In genomic region chr4:171430495-171430894, GRCh38 we compare ENCODE assay signal across 22 cellular contexts.
DNase-seq lines count a peak whose midpoint lies in the region; ATAC-seq lines count a peak whose summit lies in the region.
"Had no signal": no experiment of that assay in that cellular context is flagged by ENCODE, and none has a peak within 500 bp of the region (broad histone marks: within the 10 kb centered on the region; RNA-seq: fewer than 3 reads in every experiment).

No MANE protein-coding gene starts in this region.

- H3K9me3 ChIP-seq in Karpas-422 (ENCODE audit: low read length) = no peaks in the 10 kb centered on the region
- H3K9me3 ChIP-seq: uterus had no signal

- H2AFZ ChIP-seq in Karpas-422 (ENCODE audit: low read length) = no peak overlapping the region

- ATAC-seq in GM18520 (IDR thresholded peaks at IDR 0.05; ENCODE audit: unreplicated experiment) = peak; percentile 80
- peak; percentile 67 for ATAC-seq in GM21381 (IDR thresholded peaks at IDR 0.05; ENCODE audit: unreplicated experiment)
- peak; percentile 85 for ATAC-seq in HG02973 (IDR thresholded peaks at IDR 0.05; ENCODE audit: unreplicated experiment)
- ATAC-seq in HG03520 (IDR thresholded peaks at IDR 0.05; ENCODE audit: unreplicated experiment) = peak; percentile 66
- ATAC-seq: left cardiac atrium had no signal

- H3K27ac ChIP-seq in Karpas-422 (ENCODE audit: low read length) = no peak overlapping the region
- H3K27ac ChIP-seq: epithelial cell of prostate, uterus had no signal

- H3K9me2 ChIP-seq in Karpas-422 (replicated peaks; ENCODE audit: insufficient read depth, low read length) = no peaks in the 10 kb centered on the region

- no peak overlapping the region for H3K4me2 ChIP-seq in Karpas-422 (ENCODE audit: low read depth, low read length, poor library complexity, severe bottlenecking)

- no peaks in the 10 kb centered on the region for H3K4me1 ChIP-seq in Karpas-422 (ENCODE audit: low read length)
- H3K4me1 ChIP-seq: uterus had no signal

- no peaks in the 10 kb centered on the region for H3K36me3 ChIP-seq in Karpas-422 (ENCODE audit: insufficient read depth, low read length)
- H3K36me3 ChIP-seq: uterus had no signal

- DNase-seq in SIG-M5 (lab: John Stamatoyannopoulos, UW) (no peak), T1000 (lab: John Stamatoyannopoulos, UW) (no peak), Karpas-422 (no peak), NK-92 (lab: John Stamatoyannopoulos, UW; ENCODE audit: unreplicated experiment) (no peak)
- DNase-seq: activated CD4-positive, alpha-beta T cell treated with anti-CD3 and anti-CD28 coated beads, Interleukin-2, amount 10 ng/mL, durations not matched to agents 7 days and 5 days; activated CD8-positive, alpha-beta memory T cell treated with anti-CD3 and anti-CD28 coated beads, Interleukin-2, amount 50 U/mL, for 4 hours; activated effector memory CD4-positive, alpha-beta T cell treated with anti-CD3 and anti-CD28 coated beads, Interleukin-2, amount 50 U/mL, for 16 hours; CD4-positive, CD25-positive, alpha-beta regulatory T cell; DMS153; foreskin melanocyte; left cardiac atrium; NCI-H2227 treated with DMSO at 0.1 percent for 48 hours; NK-92 treated with Interleukin-12 subunit alpha and Interleukin-12 subunit beta, amount 100 ng/mL, for 24 hours; posterior cingulate gyrus; stimulated activated CD4-positive, alpha-beta T cell treated with anti-CD3 and anti-CD28 coated beads, Interleukin-2, amount 100 ng/mL, for 24 hours; SW 1271; uterus had no signal

- no peaks in the 10 kb centered on the region for H3K79me2 ChIP-seq in Karpas-422 (ENCODE audit: low read length)

- H4K20me1 ChIP-seq in Karpas-422 (ENCODE audit: insufficient read depth, low read depth, low read length) = no peaks in the 10 kb centered on the region

- no peak overlapping the region for H3K4me3 ChIP-seq in Karpas-422 (ENCODE audit: low read length)
- H3K4me3 ChIP-seq: uterus had no signal

- H3K9ac ChIP-seq in Karpas-422 (ENCODE audit: low read length) = no peak overlapping the region

- H3K27me3 ChIP-seq in Karpas-422 (ENCODE audit: low read length) = no peaks in the 10 kb centered on the region
- H3K27me3 ChIP-seq: uterus had no signal
